In the genomic region with DNA sequence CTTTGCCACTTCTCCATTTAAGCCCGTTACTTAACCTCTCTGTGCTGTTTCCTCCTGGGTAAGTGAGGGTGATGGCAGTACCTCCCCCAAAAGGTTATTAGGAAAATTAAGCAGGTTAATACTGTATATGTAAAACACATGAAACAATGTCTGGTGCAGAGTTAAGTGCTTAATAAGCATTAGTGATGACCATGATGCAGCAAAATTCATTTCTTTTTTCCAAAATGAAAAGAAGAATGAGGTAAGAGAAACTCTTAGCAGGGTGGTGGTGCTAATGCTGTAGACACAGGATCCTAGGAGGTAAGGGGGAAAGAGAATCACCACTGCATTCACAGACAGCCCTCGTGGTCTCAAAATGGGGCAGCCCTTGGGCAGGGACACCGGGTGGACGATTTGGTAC, we compare ENCODE assay signal across 3 cellular contexts.
TF ChIP-seq lines count a peak whose summit lies in the region.

No MANE protein-coding gene starts in this region.

TF ChIP-seq in HepG2, 621 proteins besides CTCF, POLR2A, EP300 and RAD21:
- TF ChIP-seq MAFK (conservative IDR thresholded peaks at IDR 0.05 in 1 of 2, IDR thresholded peaks at IDR 0.05 in 1 of 2; ENCODE audit: low read length in 2 of 2) (peak; percentile 28 to 32; a peak in 1 of 4 replicates), ZNF772 (CRISPR knock-in tag; IDR thresholded peaks at IDR 0.05) (no peak), MXI1 (IDR thresholded peaks at IDR 0.05; ENCODE audit: borderline replicate concordance, low read depth, low read length) (no peak), PCBP2 (optimal IDR thresholded peaks at IDR 0.05; ENCODE audit: low read depth, low read length, poor library complexity, severe bottlenecking) (no peak), NFKBIZ (CRISPR knock-in tag; IDR thresholded peaks at IDR 0.05) (no peak), ISL2 (CRISPR knock-in tag; IDR thresholded peaks at IDR 0.05) (no peak)
- TF ChIP-seq, protein P1, sequence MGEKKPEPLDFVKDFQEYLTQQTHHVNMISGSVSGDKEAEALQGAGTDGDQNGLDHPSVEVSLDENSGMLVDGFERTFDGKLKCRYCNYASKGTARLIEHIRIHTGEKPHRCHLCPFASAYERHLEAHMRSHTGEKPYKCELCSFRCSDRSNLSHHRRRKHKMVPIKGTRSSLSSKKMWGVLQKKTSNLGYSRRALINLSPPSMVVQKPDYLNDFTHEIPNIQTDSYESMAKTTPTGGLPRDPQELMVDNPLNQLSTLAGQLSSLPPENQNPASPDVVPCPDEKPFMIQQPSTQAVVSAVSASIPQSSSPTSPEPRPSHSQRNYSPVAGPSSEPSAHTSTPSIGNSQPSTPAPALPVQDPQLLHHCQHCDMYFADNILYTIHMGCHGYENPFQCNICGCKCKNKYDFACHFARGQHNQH (CRISPR knock-in tag; IDR thresholded peaks at IDR 0.05): no peak
- TF ChIP-seq, protein P2, sequence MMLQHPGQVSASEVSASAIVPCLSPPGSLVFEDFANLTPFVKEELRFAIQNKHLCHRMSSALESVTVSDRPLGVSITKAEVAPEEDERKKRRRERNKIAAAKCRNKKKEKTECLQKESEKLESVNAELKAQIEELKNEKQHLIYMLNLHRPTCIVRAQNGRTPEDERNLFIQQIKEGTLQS (CRISPR knock-in tag; IDR thresholded peaks at IDR 0.05): no peak

TF ChIP-seq in IMR-90, 13 proteins besides CTCF, POLR2A, EP300 and RAD21:
- TF ChIP-seq BHLHE40 (IDR thresholded peaks at IDR 0.05; ENCODE audit: low read depth, low read length) (no peak), MAZ (IDR thresholded peaks at IDR 0.05; ENCODE audit: borderline replicate concordance, low read depth, low read length) (no peak), CEBPB (IDR thresholded peaks at IDR 0.05; ENCODE audit: low read depth, low read length) (no peak), CHD1 (IDR thresholded peaks at IDR 0.05; ENCODE audit: low read depth, low read length) (no peak), MXI1 (IDR thresholded peaks at IDR 0.05; ENCODE audit: borderline replicate concordance, low read depth, low read length) (no peak), SMC3 (IDR thresholded peaks at IDR 0.05; ENCODE audit: low read depth, low read length) (no peak), NFE2L2 (IDR thresholded peaks at IDR 0.05; ENCODE audit: low read depth, low read length) (no peak), RFX5 (IDR thresholded peaks at IDR 0.05; ENCODE audit: low read depth, low read length) (no peak), RCOR1 (IDR thresholded peaks at IDR 0.05; ENCODE audit: insufficient replicate concordance, low read length) (no peak), MAFK (IDR thresholded peaks at IDR 0.05; ENCODE audit: low read depth, low read length) (no peak), FOS (IDR thresholded peaks at IDR 0.05; ENCODE audit: low read depth, low read length) (no peak)
- TF ChIP-seq, protein P3, sequence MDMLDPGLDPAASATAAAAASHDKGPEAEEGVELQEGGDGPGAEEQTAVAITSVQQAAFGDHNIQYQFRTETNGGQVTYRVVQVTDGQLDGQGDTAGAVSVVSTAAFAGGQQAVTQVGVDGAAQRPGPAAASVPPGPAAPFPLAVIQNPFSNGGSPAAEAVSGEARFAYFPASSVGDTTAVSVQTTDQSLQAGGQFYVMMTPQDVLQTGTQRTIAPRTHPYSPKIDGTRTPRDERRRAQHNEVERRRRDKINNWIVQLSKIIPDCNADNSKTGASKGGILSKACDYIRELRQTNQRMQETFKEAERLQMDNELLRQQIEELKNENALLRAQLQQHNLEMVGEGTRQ (IDR thresholded peaks at IDR 0.05; ENCODE audit: low read depth, low read length): no peak
- TF ChIP-seq, protein P4, sequence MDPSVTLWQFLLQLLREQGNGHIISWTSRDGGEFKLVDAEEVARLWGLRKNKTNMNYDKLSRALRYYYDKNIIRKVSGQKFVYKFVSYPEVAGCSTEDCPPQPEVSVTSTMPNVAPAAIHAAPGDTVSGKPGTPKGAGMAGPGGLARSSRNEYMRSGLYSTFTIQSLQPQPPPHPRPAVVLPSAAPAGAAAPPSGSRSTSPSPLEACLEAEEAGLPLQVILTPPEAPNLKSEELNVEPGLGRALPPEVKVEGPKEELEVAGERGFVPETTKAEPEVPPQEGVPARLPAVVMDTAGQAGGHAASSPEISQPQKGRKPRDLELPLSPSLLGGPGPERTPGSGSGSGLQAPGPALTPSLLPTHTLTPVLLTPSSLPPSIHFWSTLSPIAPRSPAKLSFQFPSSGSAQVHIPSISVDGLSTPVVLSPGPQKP (IDR thresholded peaks at IDR 0.05; ENCODE audit: borderline replicate concordance, low read depth, low read length): no peak

TF ChIP-seq in H1, 55 proteins besides CTCF, POLR2A, EP300 and RAD21:
- TF ChIP-seq BACH1 (IDR thresholded peaks at IDR 0.05; ENCODE audit: low read length) (no peak), GABPA (IDR thresholded peaks at IDR 0.05; ENCODE audit: borderline replicate concordance, insufficient read depth, low read length) (no peak), SRF (IDR thresholded peaks at IDR 0.05; ENCODE audit: low read depth, low read length) (no peak), KDM1A (IDR thresholded peaks at IDR 0.05; ENCODE audit: borderline replicate concordance, low read length) (no peak), SIX5 (IDR thresholded peaks at IDR 0.05; ENCODE audit: low read depth, low read length) (no peak), NRF1 (IDR thresholded peaks at IDR 0.05; ENCODE audit: low read depth, low read length) (no peak), CBX5 (IDR thresholded peaks at IDR 0.05; ENCODE audit: low read depth, low read length) (no peak)
